In the genomic region with DNA sequence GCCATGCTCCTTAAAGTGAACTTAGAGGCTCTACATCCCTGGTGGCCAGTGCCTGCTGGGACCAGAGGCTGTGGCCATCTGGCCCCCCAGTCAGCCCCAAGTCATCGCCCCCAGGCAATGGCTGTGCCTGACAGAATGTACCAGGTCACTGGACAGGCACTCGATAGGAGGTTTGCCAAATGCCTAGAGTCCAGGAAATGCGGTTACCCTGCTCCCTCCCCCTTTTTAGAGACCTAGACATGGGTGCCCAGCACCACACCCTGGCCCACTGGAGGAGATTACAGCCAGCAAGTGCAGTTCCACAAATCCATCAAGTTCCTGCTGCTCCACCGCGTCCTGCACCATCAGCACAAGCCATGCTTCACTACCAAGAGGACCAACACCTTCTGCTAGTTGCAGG, we compare ENCODE assay signal across 19 cellular contexts.
"Had no signal": no experiment of that assay in that cellular context is flagged by ENCODE, and none has a peak within 500 bp of the region (broad histone marks: within the 10 kb centered on the region; RNA-seq: fewer than 3 reads in every experiment).

No MANE protein-coding gene starts in this region.

- H3K27ac Mint-ChIP-seq: activated naive CD8-positive, alpha-beta T cell treated with anti-CD3 and anti-CD28 coated beads, Interleukin-2, amount 50 U/mL, for 24 hours; activated T-helper 17 cell treated with anti-CD3 and anti-CD28 coated beads, Interleukin-2, amount 50 U/mL, for 72 hours; neural progenitor cell; stimulated activated naive B cell treated with anti-CD40 and anti-IgM and Interleukin-4, amounts not matched to agents 10 μg/mL and 1 μg/mL and 100 μg/mL, for 72 hours had no signal

- DNase-seq: activated CD4-positive, alpha-beta T cell treated with anti-CD3 and anti-CD28 coated beads, Interleukin-2, amount 50 U/mL, for 48 hours; activated CD4-positive, CD25-positive, alpha-beta regulatory T cell treated with anti-CD3 and anti-CD28 coated beads, Interleukin-2, amount 50 U/mL, for 72 hours; activated naive CD4-positive, alpha-beta T cell treated with Interleukin-2 at 50 U/mL for 16 hours; activated naive CD8-positive, alpha-beta T cell treated with anti-CD3 and anti-CD28 coated beads, Interleukin-2, amount 50 U/mL, for 24 hours; aorta; cortex of kidney; effector CD4-positive, alpha-beta T cell; islet precursor cell; pancreas; sigmoid colon; stimulated activated CD4-positive, alpha-beta T cell treated with anti-CD3 and anti-CD28 coated beads, Interleukin-12 subunit alpha, Interleukin-12 subunit beta, amount 100 ng/mL, for 4 hours; stimulated activated naive B cell treated with anti-CD40 and anti-IgM and Interleukin-4, amounts not matched to agents 10 μg/mL and 1 μg/mL and 100 μg/mL, for 72 hours; transverse colon had no signal

- H3K27me3 ChIP-seq: esophagus muscularis mucosa, neural progenitor cell, pancreas, sigmoid colon, transverse colon, vagina had no signal

- H3K4me2 ChIP-seq: neural progenitor cell had no signal

- ATAC-seq: activated naive CD8-positive, alpha-beta T cell treated with anti-CD3 and anti-CD28 coated beads, Interleukin-2, amount 50 U/mL, for 24 hours; activated T-helper 17 cell treated with anti-CD3 and anti-CD28 coated beads, Interleukin-2, amount 50 U/mL, for 72 hours; left lobe of liver; pancreas; stimulated activated naive B cell treated with anti-CD40 and anti-IgM and Interleukin-4, amounts not matched to agents 10 μg/mL and 1 μg/mL and 100 μg/mL, for 72 hours had no signal

- H3K27me3 Mint-ChIP-seq: activated naive CD8-positive, alpha-beta T cell treated with anti-CD3 and anti-CD28 coated beads, Interleukin-2, amount 50 U/mL, for 24 hours; activated T-helper 17 cell treated with anti-CD3 and anti-CD28 coated beads, Interleukin-2, amount 50 U/mL, for 72 hours; stimulated activated naive B cell treated with anti-CD40 and anti-IgM and Interleukin-4, amounts not matched to agents 10 μg/mL and 1 μg/mL and 100 μg/mL, for 72 hours had no signal

- H3K4me1 Mint-ChIP-seq: activated naive CD8-positive, alpha-beta T cell treated with anti-CD3 and anti-CD28 coated beads, Interleukin-2, amount 50 U/mL, for 24 hours; activated T-helper 17 cell treated with anti-CD3 and anti-CD28 coated beads, Interleukin-2, amount 50 U/mL, for 72 hours; stimulated activated naive B cell treated with anti-CD40 and anti-IgM and Interleukin-4, amounts not matched to agents 10 μg/mL and 1 μg/mL and 100 μg/mL, for 72 hours had no signal

- FAIRE-seq: TTC549 had no signal

- H3K4me1 ChIP-seq: esophagus muscularis mucosa, pancreas, sigmoid colon, transverse colon, vagina had no signal

- H3K9me3 Mint-ChIP-seq: activated naive CD8-positive, alpha-beta T cell treated with anti-CD3 and anti-CD28 coated beads, Interleukin-2, amount 50 U/mL, for 24 hours; activated T-helper 17 cell treated with anti-CD3 and anti-CD28 coated beads, Interleukin-2, amount 50 U/mL, for 72 hours; neural progenitor cell; stimulated activated naive B cell treated with anti-CD40 and anti-IgM and Interleukin-4, amounts not matched to agents 10 μg/mL and 1 μg/mL and 100 μg/mL, for 72 hours had no signal

- H2AFZ ChIP-seq: neural progenitor cell had no signal

- H3K4me3 Mint-ChIP-seq: activated naive CD8-positive, alpha-beta T cell treated with anti-CD3 and anti-CD28 coated beads, Interleukin-2, amount 50 U/mL, for 24 hours; activated T-helper 17 cell treated with anti-CD3 and anti-CD28 coated beads, Interleukin-2, amount 50 U/mL, for 72 hours; neural progenitor cell; stimulated activated naive B cell treated with anti-CD40 and anti-IgM and Interleukin-4, amounts not matched to agents 10 μg/mL and 1 μg/mL and 100 μg/mL, for 72 hours had no signal

- H3K36me3 ChIP-seq: esophagus muscularis mucosa, neural progenitor cell, pancreas, sigmoid colon, transverse colon, vagina had no signal

- H3K4me3 ChIP-seq: esophagus muscularis mucosa, neural progenitor cell, pancreas, sigmoid colon, transverse colon, vagina had no signal

- H3K9me3 ChIP-seq: esophagus muscularis mucosa, pancreas, sigmoid colon, transverse colon, vagina had no signal

- H3K27ac ChIP-seq: esophagus muscularis mucosa, neural progenitor cell, pancreas, sigmoid colon, transverse colon, vagina had no signal
